In genomic region chr17:74833501-74834361, GRCh38 we compare ENCODE assay signal across 10 cellular contexts.
DNase-seq lines count a peak whose midpoint lies in the region; ATAC-seq lines count a peak whose summit lies in the region.
"Had no signal": no experiment of that assay in that cellular context is flagged by ENCODE, and none has a peak within 500 bp of the region (broad histone marks: within the 10 kb centered on the region; RNA-seq: fewer than 3 reads in every experiment).

No MANE protein-coding gene starts in this region.

- intact Hi-C loops in head of caudate nucleus (cut with DNase I): no loop called here

- in situ Hi-C loops in ACHN (cut with HindIII; ENCODE audit: low pct_ligation_motif_present, low pct_unique_long_range_greater_than_20kb, low sequenced_read_pairs): no loop called here

- DNase-seq in ACHN: peak; percentile 72
- peak; percentile 59 for DNase-seq in SKM-1 (lab: John Stamatoyannopoulos, UW; ENCODE audit: unreplicated experiment)
- peak in 38 of 42 donors; percentile 23 to 76 (median 56) for DNase-seq in head of caudate nucleus
- DNase-seq in NK-92 treated with Interleukin-12 subunit alpha and Interleukin-12 subunit beta, amount 100 ng/mL, for 24 hours (lab: John Stamatoyannopoulos, UW): no peak
- no peak for DNase-seq in DMS53 (lab: John Stamatoyannopoulos, UW)
- no peak for DNase-seq in activated naive CD4-positive, alpha-beta T cell (lab: John Stamatoyannopoulos, UW)
- DNase-seq: activated naive CD4-positive, alpha-beta T cell treated with anti-CD3 and anti-CD28 coated beads for 36 hours had no signal

- peak; percentile 44 for ATAC-seq in GM21423 (IDR thresholded peaks at IDR 0.05; ENCODE audit: unreplicated experiment)
- no peak for ATAC-seq in GM21576 (IDR thresholded peaks at IDR 0.05; ENCODE audit: unreplicated experiment)
- ATAC-seq: Panc1 had no signal

Comparison
In these comparisons a context has a peak if more than half of its experiments do, and no peak if none do; other contexts are left out.
1. DNase-seq: peak in ACHN (single experiment), SKM-1 (single experiment) and head of caudate nucleus (38 of 42); none in NK-92 treated with Interleukin-12 subunit alpha and Interleukin-12 subunit beta, amount 100 ng/mL, for 24 hours (single experiment), DMS53 (single experiment) and activated naive CD4-positive, alpha-beta T cell (0 of 4).